Comparison of ENCODE assay signal across 16 cellular contexts in genomic region chr1:205486258-205486657, GRCh38. TPM values are rescaled to one million over a fixed set of nuclear protein-coding genes. Genes with fewer than 3 reads are reported as not detected.
DNase-seq lines count a peak whose midpoint lies in the region; ATAC-seq, FAIRE-seq and TF ChIP-seq lines count a peak whose summit lies in the region.
"Had no signal": no experiment of that assay in that cellular context is flagged by ENCODE, and none has a peak within 500 bp of the region (broad histone marks: within the 10 kb centered on the region; RNA-seq: fewer than 3 reads in every experiment).

No MANE protein-coding gene starts in this region.

- H2BK15ac ChIP-seq in H1 (ENCODE audit: low read length): no peak overlapping the region; the same call in 1 of the 2 replicates

- H3K27me3 ChIP-seq in GM12878 (replicated peaks in 1 of 2; ENCODE audit: control insufficient read depth in 2 of 2, insufficient read depth in 2 of 2, low read length in 1 of 2): peaks cover 1 to 3% of the 10 kb centered on the region in 2 experiments; a peak in 1 of 4 replicates
- peaks cover 0 to 11% (median 4%) of the 10 kb centered on the region in 4 experiments; a peak in 3 of 7 replicates for H3K27me3 ChIP-seq in H1 (replicated peaks in 1 of 4; ENCODE audit: control insufficient read depth in 3 of 4, extremely low read depth in 1 of 4, insufficient read depth in 3 of 4, low read length in 3 of 4)
- H3K27me3 ChIP-seq in tibial nerve: peaks cover 0 to 70% of the 10 kb centered on the region in 2 donors
- H3K27me3 ChIP-seq: BLaER1 had no signal

- peak; percentile 80 for DNase-seq in Jurkat, Clone E6-1 (ENCODE audit: low read depth, low spot score)
- no peak for DNase-seq in GM12878 (ENCODE audit: low read depth, low spot score)
- DNase-seq in H1 (ENCODE audit: low read depth in 1 of 2, low spot score in 2 of 2): no peak
- DNase-seq in D341Med (ENCODE audit: low spot score): no peak
- DNase-seq in HK-2 (ENCODE audit: unreplicated experiment): no peak
- DNase-seq in tibial nerve (ENCODE audit: low spot score in 2 of 2): no peak
- DNase-seq: 8988T, GF-D8 had no signal

- H2BK120ac ChIP-seq in H1 (replicated peaks; ENCODE audit: low read depth, low read length): no peak overlapping the region

- SMC1A ChIA-PET in GM12878 (lab: Charles Lee; ENCODE audit: uncharacterized antibody, unreplicated experiment): interaction anchor here (0.7 to 17.0 kb wide), 26 partner anchors 9 to 214 kb away, joined by 3 to 319 read pairs (median 10); partner anchors contain the start of gene KLHDC8A

- in situ Hi-C loops in GM12878 (cut with MboI): loop anchor here (5.0 kb wide), 3 partner anchors 36 to 214 kb away; no protein-coding TSS in a partner anchor

- H3K4me2 ChIP-seq in GM12878 (ENCODE audit: control insufficient read depth, insufficient read depth): no peak overlapping the region
- no peak overlapping the region for H3K4me2 ChIP-seq in H1 (ENCODE audit: insufficient read depth in 1 of 2, low read depth in 2 of 2, low read length in 2 of 2)
- H3K4me2 ChIP-seq: BLaER1 had no signal

- TF ChIP-seq EP300 in GM12878 (IDR thresholded peaks at IDR 0.05; ENCODE audit: borderline replicate concordance in 1 of 2, control insufficient read depth in 1 of 2, low read depth in 2 of 2, low read length in 2 of 2) (no peak), H1 (IDR thresholded peaks at IDR 0.05; ENCODE audit: borderline replicate concordance in 1 of 2, low read depth in 2 of 2, low read length in 2 of 2) (no peak), tibial nerve (IDR thresholded peaks at IDR 0.05) (no peak)

- H3K56ac ChIP-seq in H1 (replicated peaks; ENCODE audit: insufficient read length, low read depth, low read length): no peak overlapping the region

- H3K18ac ChIP-seq in H1 (ENCODE audit: extremely low read depth, low read length): no peak overlapping the region

- no peak overlapping the region for H2BK20ac ChIP-seq in H1 (ENCODE audit: low read length)

- TF ChIP-seq POLR2A in GM12878 (IDR thresholded peaks at IDR 0.05; ENCODE audit: low read depth, low read length): no peak
- TF ChIP-seq POLR2A in H1 (IDR thresholded peaks at IDR 0.05; ENCODE audit: control extremely low read depth in 1 of 2, low read depth in 2 of 2, low read length in 2 of 2): no peak
- TF ChIP-seq POLR2A in tibial nerve (IDR thresholded peaks at IDR 0.05): no peak

- H2AK5ac ChIP-seq in H1 (ENCODE audit: low read depth, low read length): no peak overlapping the region

- POLR2A ChIA-PET in GM12878 (lab: Charles Lee) (no interaction called here), H1 (lab: Charles Lee; ENCODE audit: partially characterized antibody) (interaction anchor here (1.1 to 3.2 kb wide), 8 partner anchors 9 to 89 kb away, joined by 3 to 14 read pairs (median 4); no protein-coding TSS in a partner anchor)

- H3K36me3 ChIP-seq in GM12878 (ENCODE audit: control insufficient read depth in 2 of 2, insufficient read depth in 2 of 2, low read length in 1 of 2) (no peaks in the 10 kb centered on the region), H1 (ENCODE audit: control insufficient read depth in 2 of 4, insufficient read depth in 4 of 4, low read length in 3 of 4) (no peaks in the 10 kb centered on the region), tibial nerve (no peaks in the 10 kb centered on the region)
- H3K36me3 ChIP-seq: BE2C, BLaER1 had no signal

- no peak for ATAC-seq in GM12878

- no peak overlapping the region for H3K4me3 ChIP-seq in Jurkat, Clone E6-1 (ENCODE audit: low read length)
- H3K4me3 ChIP-seq in GM12878 (no peak overlapping the region), H1 (ENCODE audit: extremely low read depth in 1 of 4, insufficient read depth in 2 of 4, low read depth in 3 of 4, low read length in 4 of 4) (no peak overlapping the region), tibial nerve (no peak overlapping the region)
- H3K4me3 ChIP-seq: BLaER1 had no signal

- no peak overlapping the region for H4K5ac ChIP-seq in H1 (ENCODE audit: insufficient read length, low read depth, low read length)

- no peak overlapping the region for H3K14ac ChIP-seq in H1 (ENCODE audit: insufficient read length)

- no peaks in the 10 kb centered on the region for H4K20me1 ChIP-seq in GM12878 (ENCODE audit: control insufficient read depth, insufficient read depth)
- H4K20me1 ChIP-seq in H1 (replicated peaks in 1 of 2; ENCODE audit: control insufficient read depth in 1 of 2, insufficient read depth in 2 of 2, low read length in 2 of 2): no peaks in the 10 kb centered on the region
- H4K20me1 ChIP-seq: BLaER1 had no signal

- TF ChIP-seq CTCF in GM12878 (IDR thresholded peaks at IDR 0.05 in 2 of 3, conservative IDR thresholded peaks at IDR 0.05 in 1 of 3; ENCODE audit: control insufficient read depth in 2 of 3, extremely low read depth in 1 of 3, insufficient read depth in 1 of 3, low read depth in 3 of 3, low read length in 3 of 3) (no peak), H1 (IDR thresholded peaks at IDR 0.05; ENCODE audit: control extremely low read depth in 1 of 3, insufficient read depth in 1 of 3, low read depth in 1 of 3, low read length in 3 of 3) (no peak), tibial nerve (IDR thresholded peaks at IDR 0.05) (no peak)

- H3K27ac ChIP-seq in GM12878 (ENCODE audit: control insufficient read depth, insufficient read depth) (no peak overlapping the region), H1 (ENCODE audit: low read depth, low read length) (no peak overlapping the region), tibial nerve (no peak overlapping the region)
- H3K27ac ChIP-seq: BLaER1 had no signal

- H2BK12ac ChIP-seq in H1 (ENCODE audit: low read depth, low read length): 0 out of 2 replicates have a peak overlapping the region, but pooled peaks have one; percentile 27

- H3K23me2 ChIP-seq in H1 (ENCODE audit: low read depth, low read length): no peaks in the 10 kb centered on the region; the same call in 1 of the 2 replicates

- no peak overlapping the region for H3K23ac ChIP-seq in H1 (ENCODE audit: insufficient read length)

- H2AFZ ChIP-seq in GM12878 (ENCODE audit: control insufficient read depth, low read depth, low read length): no peak overlapping the region
- H2AFZ ChIP-seq in H1 (ENCODE audit: low read length): no peak overlapping the region

- RAD21 ChIA-PET in GM12878 (lab: Charles Lee; ENCODE audit: unreplicated experiment): interaction anchor here (0.8 to 11.2 kb wide), 30 partner anchors 10 to 257 kb away, joined by 3 to 342 read pairs (median 10); partner anchors contain the start of genes ELK4 and LEMD1

- WGBS in GM12878 (ENCODE audit: insufficient coverage, insufficient replicate concordance, low lambda C conversion rate, missing lambda C conversion rate): 49% methylated on average over 6 of the region's 6 CpGs
- WGBS in H1 (ENCODE audit: extremely low coverage in 1 of 2, insufficient coverage in 1 of 2, insufficient read length in 1 of 2, insufficient replicate concordance in 2 of 2, low coverage in 1 of 2, low lambda C conversion rate in 2 of 2, missing lambda C conversion rate in 1 of 2), 2 experiments: 89% methylated on average over 6 of the region's 6 CpGs; no CpG with 5 or more reads in 1 of the 2 experiments
- 89 to 90% methylated on average over 6 of the region's 6 CpGs for WGBS in tibial nerve, 2 donors

- H3K9ac ChIP-seq in GM12878 (ENCODE audit: control insufficient read depth, insufficient read depth, low read length) (no peak overlapping the region), H1 (replicated peaks in 1 of 4; ENCODE audit: extremely low read depth in 1 of 4, low read depth in 3 of 4, low read length in 3 of 4) (no peak overlapping the region)
- H3K9ac ChIP-seq: BLaER1 had no signal

- no peak overlapping the region for H2BK5ac ChIP-seq in H1 (ENCODE audit: low read depth, low read length)

- no peaks in the 10 kb centered on the region for H3K79me1 ChIP-seq in H1 (ENCODE audit: low read depth, low read length)

- no TSS peak for BruUV-seq in GM12878 (replicated peaks; lab: Mats Ljungman, UMichigan)

- H4K91ac ChIP-seq in H1 (replicated peaks; ENCODE audit: insufficient read length, low read length): no peak overlapping the region

- TF ChIP-seq RAD21 in GM12878 (IDR thresholded peaks at IDR 0.05; ENCODE audit: insufficient read depth, low read depth, low read length) (no peak), H1 (IDR thresholded peaks at IDR 0.05 in 1 of 2, conservative IDR thresholded peaks at IDR 0.05 in 1 of 2; ENCODE audit: low read depth in 2 of 2, low read length in 2 of 2) (no peak)

- H4K8ac ChIP-seq in H1 (ENCODE audit: extremely low read depth, insufficient read depth, low read length): no peak overlapping the region

- no peak for FAIRE-seq in GM12878 (lab: Jason Lieb, UNC)
- FAIRE-seq in H1 (lab: Jason Lieb, UNC): no peak
- FAIRE-seq: A204.1, GM19239 had no signal

- H3K4me1 ChIP-seq in GM12878 (ENCODE audit: control insufficient read depth, insufficient read depth, low read length): peaks cover 10% of the 10 kb centered on the region
- peaks cover 0 to 10% (median 5%) of the 10 kb centered on the region in 4 experiments; a peak in 6 of 7 replicates for H3K4me1 ChIP-seq in H1 (replicated peaks in 1 of 4; ENCODE audit: control insufficient read depth in 3 of 4, insufficient read depth in 4 of 4, low read length in 3 of 4)
- peaks cover 0 to 6% (median 0%) of the 10 kb centered on the region in 4 donors for H3K4me1 ChIP-seq in tibial nerve
- H3K4me1 ChIP-seq: BLaER1 had no signal

- intact Hi-C loops in GM12878 (cut with micrococcal nuclease; ENCODE audit: unreplicated experiment): loop anchor here (5.0 kb wide), 1 partner anchor 171 kb away; no protein-coding TSS in a partner anchor

- H3K9me3 ChIP-seq in GM12878 (replicated peaks; ENCODE audit: control insufficient read depth, insufficient read depth, low read length) (no peaks in the 10 kb centered on the region), H1 (ENCODE audit: insufficient read depth in 2 of 2, low read depth in 1 of 2, low read length in 1 of 2) (no peaks in the 10 kb centered on the region), tibial nerve (no peaks in the 10 kb centered on the region)
- H3K9me3 ChIP-seq: BE2C, BLaER1 had no signal

- CTCF ChIA-PET in GM12878 (lab: Yijun Ruan, JAX) (interaction anchor here (0.9 to 22.4 kb wide), 36 partner anchors 8 to 491 kb away, joined by 3 to 891 read pairs (median 11); partner anchors contain the start of genes CDK18, KLHDC8A, LEMD1 and RBBP5), H1 (lab: Charles Lee; ENCODE audit: partially characterized antibody) (interaction anchor here (1.0 to 36.9 kb wide), 29 partner anchors 13 to 844 kb away, joined by 3 to 1626 read pairs (median 10); partner anchors contain the start of genes BLACAT1, CDK18 and LEMD1)

- no peak overlapping the region for H3K4ac ChIP-seq in H1 (replicated peaks; ENCODE audit: insufficient read length, low read depth, low read length)

- H3K79me2 ChIP-seq in GM12878 (ENCODE audit: control insufficient read depth, insufficient read depth, low read length): no peaks in the 10 kb centered on the region
- H3K79me2 ChIP-seq in H1 (ENCODE audit: control insufficient read depth in 1 of 2, insufficient read depth in 2 of 2, low read length in 2 of 2): no peaks in the 10 kb centered on the region

RNA-seq across cellular contexts. Expression of gene CDK18, which starts 18.2 kb away (rescaled TPM):
- polyA plus RNA-seq in Jurkat, Clone E6-1 (2012; ENCODE audit: insufficient read depth, insufficient read length): 21.9 TPM
- total RNA-seq in GM12878 (2013; cell fraction: nucleolus; rRNA removed): 20.6 and 21.7 TPM in 2 replicates
- 0.05 and 0.51 TPM in 2 replicates for total RNA-seq in GM12878 (2014; rRNA removed)
- 0.13 and 0.18 TPM in 2 replicates for total RNA-seq in GM12878 (2014; rRNA removed; fragmentation: Illumina TruSeq; extraction: Trizol)
- 0.64 and 0.88 TPM in 2 replicates for total RNA-seq in GM12878 (2021)
- 0.21 TPM for polyA plus RNA-seq in GM12878 (2011; ENCODE audit: low read depth)
- polyA plus RNA-seq in GM12878 (2011; rRNA removed): 1.9 and 4.4 TPM in 2 replicates
- polyA plus RNA-seq in GM12878 (2011; cell fraction: cytosol; rRNA removed): 3.9 and 5.8 TPM in 2 replicates
- polyA plus RNA-seq in GM12878 (2011; cell fraction: nucleus; rRNA removed): 30.1 and 38.6 TPM in 2 replicates
- 0.41 and 0.95 TPM in 2 replicates for polyA plus RNA-seq in GM12878 (2012)
- 0.25 TPM in 1 of 2 replicates, not detected in the other for polyA plus RNA-seq in GM12878 (2014; fragmentation: Illumina TruSeq; extraction: Trizol)
- polyA plus RNA-seq in GM12878 (2014; fragmentation: Nextera tagmentation; extraction: Ambion mirVana): not detected
- 0.54 and 1.2 TPM in 2 replicates for polyA plus RNA-seq in GM12878 (2014; rRNA removed)
- polyA plus RNA-seq in GM12878 (2016; fragmentation: Nextera tagmentation; extraction: Ambion mirVana): under 1 TPM; 0.40 to 0.58 TPM
- 8.6 and 16.9 TPM in 2 replicates for polyA minus RNA-seq in GM12878 (2011; rRNA and poly(A)+ RNA removed)
- 5.2 and 6.1 TPM in 2 replicates for polyA minus RNA-seq in GM12878 (2011; cell fraction: cytosol; rRNA and poly(A)+ RNA removed)
- polyA minus RNA-seq in GM12878 (2011; cell fraction: nucleus; rRNA and poly(A)+ RNA removed): 13.8 and 17.4 TPM in 2 replicates
- 40.9 and 44.0 TPM in 2 replicates for total RNA-seq in H1 (2021; fragmentation: NEBNext Ultra II Directional; extraction: Animal tissue kit (Norgen Biotek cat#: 25700))
- polyA plus RNA-seq in H1 (2011; rRNA removed): 31.2 and 50.3 TPM in 2 replicates
- polyA plus RNA-seq in H1 (2011; cell fraction: cytosol; rRNA removed): 19.7 TPM
- polyA plus RNA-seq in H1 (2011; cell fraction: nucleus; rRNA removed): 102 TPM
- 35.9 to 57.1 TPM (median 46.6 TPM) in 4 replicates for polyA plus RNA-seq in H1 (2012, experiment 1 of 2)
- 29.8 TPM for polyA plus RNA-seq in H1 (2012, experiment 2 of 2)
- polyA plus RNA-seq in H1 (2013, experiment 1 of 2): 31.5 TPM
- polyA plus RNA-seq in H1 (2013, experiment 2 of 2): 31.7 TPM
- 37.0 and 48.0 TPM in 2 replicates for polyA minus RNA-seq in H1 (2011; rRNA and poly(A)+ RNA removed)
- polyA minus RNA-seq in H1 (2011; cell fraction: cytosol; rRNA and poly(A)+ RNA removed): 25.8 TPM
- 61.8 TPM for polyA minus RNA-seq in H1 (2011; cell fraction: nucleus; rRNA and poly(A)+ RNA removed)
- 10 to 100 TPM in 1 of 4 donors, 1 to 10 TPM in 3; 5.1 to 14.1 (median 7.5) TPM for total RNA-seq in tibial nerve
- polyA plus RNA-seq: CD4-positive, CD25-positive, alpha-beta regulatory T cell had no signal

RNA-seq across cellular contexts. Expression of gene BLACAT1, which starts 30.4 kb away (rescaled TPM):
- not detected for polyA plus RNA-seq in Jurkat, Clone E6-1 (2012; ENCODE audit: insufficient read depth, insufficient read length)
- total RNA-seq in GM12878 (2013; cell fraction: nucleolus; rRNA removed): 0.76 and 1.2 TPM in 2 replicates
- total RNA-seq in GM12878 (2014; rRNA removed): 0.06 TPM in 1 of 2 replicates, not detected in the other
- total RNA-seq in GM12878 (2014; rRNA removed; fragmentation: Illumina TruSeq; extraction: Trizol): 0.18 and 0.23 TPM in 2 replicates
- total RNA-seq in GM12878 (2021): 0.21 TPM in 2 replicates
- not detected for polyA plus RNA-seq in GM12878 (2011; ENCODE audit: low read depth)
- 1.4 and 1.6 TPM in 2 replicates for polyA plus RNA-seq in GM12878 (2011; rRNA removed)
- 0.78 and 0.87 TPM in 2 replicates for polyA plus RNA-seq in GM12878 (2011; cell fraction: cytosol; rRNA removed)
- 5.1 and 7.0 TPM in 2 replicates for polyA plus RNA-seq in GM12878 (2011; cell fraction: nucleus; rRNA removed)
- 0.03 TPM in 1 of 2 replicates, not detected in the other for polyA plus RNA-seq in GM12878 (2012)
- 0.15 and 0.38 TPM in 2 replicates for polyA plus RNA-seq in GM12878 (2014; fragmentation: Illumina TruSeq; extraction: Trizol)
- under 1 TPM in 1 of 2 experiments, not detected in 1; 0.04 TPM for polyA plus RNA-seq in GM12878 (2014; fragmentation: Nextera tagmentation; extraction: Ambion mirVana)
- 0.10 and 0.17 TPM in 2 replicates for polyA plus RNA-seq in GM12878 (2014; rRNA removed)
- polyA plus RNA-seq in GM12878 (2016; fragmentation: Nextera tagmentation; extraction: Ambion mirVana): under 1 TPM; 0.08 to 0.13 TPM
- 2.0 and 3.0 TPM in 2 replicates for polyA minus RNA-seq in GM12878 (2011; rRNA and poly(A)+ RNA removed)
- polyA minus RNA-seq in GM12878 (2011; cell fraction: cytosol; rRNA and poly(A)+ RNA removed): not detected in 2 replicates
- 2.3 and 2.6 TPM in 2 replicates for polyA minus RNA-seq in GM12878 (2011; cell fraction: nucleus; rRNA and poly(A)+ RNA removed)
- 3.5 and 3.8 TPM in 2 replicates for total RNA-seq in H1 (2021; fragmentation: NEBNext Ultra II Directional; extraction: Animal tissue kit (Norgen Biotek cat#: 25700))
- polyA plus RNA-seq in H1 (2011; rRNA removed): 6.3 and 10.5 TPM in 2 replicates
- polyA plus RNA-seq in H1 (2011; cell fraction: cytosol; rRNA removed): 7.2 TPM
- polyA plus RNA-seq in H1 (2011; cell fraction: nucleus; rRNA removed): 18.7 TPM
- polyA plus RNA-seq in H1 (2012, experiment 1 of 2): 6.7 to 8.3 TPM (median 7.4 TPM) in 4 replicates
- polyA plus RNA-seq in H1 (2012, experiment 2 of 2): 5.7 TPM
- polyA plus RNA-seq in H1 (2013, experiment 1 of 2): 3.9 TPM
- polyA plus RNA-seq in H1 (2013, experiment 2 of 2): 3.9 TPM
- polyA minus RNA-seq in H1 (2011; rRNA and poly(A)+ RNA removed): 13.1 and 19.7 TPM in 2 replicates
- polyA minus RNA-seq in H1 (2011; cell fraction: cytosol; rRNA and poly(A)+ RNA removed): 4.6 TPM
- 11.3 TPM for polyA minus RNA-seq in H1 (2011; cell fraction: nucleus; rRNA and poly(A)+ RNA removed)
- under 1 TPM in 1 of 4 donors, not detected in 3; 0.44 TPM for total RNA-seq in tibial nerve
- polyA plus RNA-seq: CD14-positive monocyte; CD4-positive, alpha-beta memory T cell; CD4-positive, CD25-positive, alpha-beta regulatory T cell; CD8-positive, alpha-beta memory T cell had no signal
